Comparison of ENCODE assay signal across 15 cellular contexts in the genomic region with DNA sequence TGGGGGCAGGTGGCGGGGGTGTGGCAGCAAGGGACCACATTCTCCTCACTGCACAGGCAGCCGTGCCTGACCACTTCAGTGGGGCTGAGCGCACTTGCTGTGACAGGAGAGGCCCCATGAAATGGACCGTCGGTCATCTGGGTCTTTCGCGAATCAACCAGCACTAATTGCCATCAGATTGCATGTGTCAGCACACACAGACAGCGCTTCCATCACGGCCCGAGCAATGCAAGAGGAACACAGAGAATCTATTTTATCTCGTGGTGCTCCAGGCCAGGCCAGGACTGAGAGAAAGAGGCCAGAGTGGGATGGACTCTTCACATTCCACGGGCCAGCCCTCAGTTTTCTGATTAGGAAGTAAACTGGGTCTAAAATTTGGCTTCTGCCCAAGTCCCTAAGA.
A peak's percentile ranks its signal among the peaks of the same experiment; 100 is the strongest.
DNase-seq lines count a peak whose midpoint lies in the region; ATAC-seq and TF ChIP-seq lines count a peak whose summit lies in the region.
"Had no signal": no experiment of that assay in that cellular context is flagged by ENCODE, and none has a peak within 500 bp of the region (broad histone marks: within the 10 kb centered on the region; RNA-seq: fewer than 3 reads in every experiment).

No MANE protein-coding gene starts in this region.

- no peaks in the 10 kb centered on the region for H3K27me3 ChIP-seq in SK-N-SH (ENCODE audit: insufficient read depth)
- no peaks in the 10 kb centered on the region for H3K27me3 ChIP-seq in suprapubic skin
- H3K27me3 ChIP-seq: MG63 had no signal

- H3K27ac ChIP-seq in SK-N-SH (ENCODE audit: low read depth in 2 of 2, low read length in 1 of 2) = peak overlapping the region in 1 of 2 experiments; percentile 84; a peak in 2 of 4 replicates
- no peak overlapping the region for H3K27ac ChIP-seq in suprapubic skin

- no peak overlapping the region for H3K4me2 ChIP-seq in SK-N-SH

- POLR2A ChIA-PET in SK-N-SH (lab: Yijun Ruan, JAX) = no interaction called here

- H4K20me1 ChIP-seq in SK-N-SH (ENCODE audit: insufficient read depth) = peaks cover 8% of the 10 kb centered on the region; the same call in 1 of the 2 replicates

- H3K36me3 ChIP-seq in SK-N-SH (replicated peaks in 1 of 2; ENCODE audit: control insufficient read depth in 1 of 2, insufficient read depth in 2 of 2, low read length in 1 of 2) (no peaks in the 10 kb centered on the region), suprapubic skin (no peaks in the 10 kb centered on the region)
- H3K36me3 ChIP-seq: MG63 had no signal

- CTCF ChIA-PET in SK-N-SH (lab: Yijun Ruan, JAX) = interaction anchor here (1.6 to 1.7 kb wide), 2 partner anchors 12 to 28 kb away, joined by 5 to 10 read pairs; no protein-coding TSS in a partner anchor

- no peak for TF ChIP-seq POLR2A in suprapubic skin (IDR thresholded peaks at IDR 0.05)

- H3K27ac Mint-ChIP-seq in brain (peak overlapping the region in 4 of 5 experiments; percentile 84 to 94 (median 90)), nephron progenitor cell (no peak overlapping the region)
- no peak overlapping the region for H3K27ac Mint-ChIP-seq in effector memory CD8-positive, alpha-beta T cell
- H3K27ac Mint-ChIP-seq: HFFc6 had no signal

- 66% methylated on average over 12 of the region's 12 CpGs for WGBS in SK-N-SH (ENCODE audit: low lambda C conversion rate)
- 95% methylated on average over 12 of the region's 12 CpGs for WGBS in suprapubic skin

- no peaks in the 10 kb centered on the region for H3K9me2 ChIP-seq in SK-N-SH

- ATAC-seq in SK-N-SH treated with all-trans-retinoic acid at 6 μM for 48 hours = no peak
- ATAC-seq in effector memory CD8-positive, alpha-beta T cell (replicated peaks) = no peak
- no peak for ATAC-seq in GM19397 (IDR thresholded peaks at IDR 0.05; ENCODE audit: unreplicated experiment)
- ATAC-seq: Panc1 had no signal

- TF ChIP-seq RAD21 in SK-N-SH (IDR thresholded peaks at IDR 0.05; ENCODE audit: low read length) = peak; percentile 21; the same call in 1 of the 2 replicates

- TF ChIP-seq EP300 in SK-N-SH (IDR thresholded peaks at IDR 0.05; ENCODE audit: borderline replicate concordance in 1 of 2, low read depth in 1 of 2, low read length in 1 of 2) (peak in 1 of 2 experiments; percentile 40; a peak in 1 of 4 replicates), suprapubic skin (IDR thresholded peaks at IDR 0.05) (no peak)

- no peak overlapping the region for H3K4me3 Mint-ChIP-seq in brain
- no peak overlapping the region for H3K4me3 Mint-ChIP-seq in nephron progenitor cell
- H3K4me3 Mint-ChIP-seq in effector memory CD8-positive, alpha-beta T cell = no peak overlapping the region
- H3K4me3 Mint-ChIP-seq: CD4-positive, CD25-positive, alpha-beta regulatory T cell; HFFc6 had no signal

- TF ChIP-seq CTCF in SK-N-SH (IDR thresholded peaks at IDR 0.05) (no peak), brain (conservative IDR thresholded peaks at IDR 0.05) (no peak), nephron progenitor cell (IDR thresholded peaks at IDR 0.05) (no peak), suprapubic skin (IDR thresholded peaks at IDR 0.05) (no peak)

- no peak overlapping the region for H3K4me3 ChIP-seq in SK-N-SH (ENCODE audit: low read depth in 2 of 2, low read length in 1 of 2)
- H3K4me3 ChIP-seq in suprapubic skin = no peak overlapping the region
- H3K4me3 ChIP-seq: MG63 had no signal

- peaks cover 0 to 93% of the 10 kb centered on the region in 2 experiments; a peak in 2 of 4 replicates for H3K4me1 ChIP-seq in SK-N-SH (ENCODE audit: control insufficient read depth in 1 of 2, insufficient read depth in 2 of 2, low read depth in 1 of 2, low read length in 1 of 2)
- H3K4me1 ChIP-seq in suprapubic skin = peaks cover 11% of the 10 kb centered on the region

- peaks cover 0 to 7% (median 4%) of the 10 kb centered on the region in 5 experiments for H3K9me3 Mint-ChIP-seq in brain
- H3K9me3 Mint-ChIP-seq in nephron progenitor cell = peaks cover 10% of the 10 kb centered on the region
- peaks cover 0 to 2% of the 10 kb centered on the region in 2 donors for H3K9me3 Mint-ChIP-seq in effector memory CD8-positive, alpha-beta T cell

- H3K36me3 Mint-ChIP-seq in brain = peaks cover 9% of the 10 kb centered on the region
- peaks cover 23% of the 10 kb centered on the region for H3K36me3 Mint-ChIP-seq in nephron progenitor cell (ENCODE audit: low read depth)
- no peaks in the 10 kb centered on the region for H3K36me3 Mint-ChIP-seq in effector memory CD8-positive, alpha-beta T cell (ENCODE audit: insufficient read depth)

- H2AFZ ChIP-seq in SK-N-SH (ENCODE audit: low read depth) = no peak overlapping the region

- no peaks in the 10 kb centered on the region for H3K9me3 ChIP-seq in SK-N-SH
- H3K9me3 ChIP-seq in suprapubic skin = no peaks in the 10 kb centered on the region
- H3K9me3 ChIP-seq: MG63 had no signal

- H3F3A ChIP-seq in SK-N-SH (replicated peaks; ENCODE audit: insufficient read depth) = peaks cover 6% of the 10 kb centered on the region

- no peaks in the 10 kb centered on the region for H3K27me3 Mint-ChIP-seq in brain
- H3K27me3 Mint-ChIP-seq in nephron progenitor cell (ENCODE audit: low read depth, poor library complexity) = no peaks in the 10 kb centered on the region
- no peaks in the 10 kb centered on the region for H3K27me3 Mint-ChIP-seq in effector memory CD8-positive, alpha-beta T cell
- H3K27me3 Mint-ChIP-seq: CD4-positive, CD25-positive, alpha-beta regulatory T cell had no signal

- DNase-seq in SK-N-SH = peak; percentile 85
- peak; percentile 32 for DNase-seq in nephron progenitor cell
- peak; percentile 44 to 58 for DNase-seq in suprapubic skin (ENCODE audit: low spot score in 2 of 2)
- no peak for DNase-seq in effector memory CD8-positive, alpha-beta T cell
- DNase-seq in T-helper 9 cell = no peak
- DNase-seq: CD4-positive, CD25-positive, alpha-beta regulatory T cell; GF-D8; HFFc6; MG63; NCI-H1092 treated with DMSO at 0.1 percent for 48 hours; NCI-H69 had no signal

- peaks cover 24% of the 10 kb centered on the region; the same call in 1 of the 2 replicates for H3K79me2 ChIP-seq in SK-N-SH (ENCODE audit: insufficient read depth)

- H3K9ac ChIP-seq in SK-N-SH = no peak overlapping the region

- H3K4me1 Mint-ChIP-seq in brain (peaks cover 71% of the 10 kb centered on the region), nephron progenitor cell (peaks cover 44% of the 10 kb centered on the region)
- peaks cover 17 to 27% of the 10 kb centered on the region in 2 donors for H3K4me1 Mint-ChIP-seq in effector memory CD8-positive, alpha-beta T cell (ENCODE audit: low read depth in 2 of 2)

TF ChIP-seq in SK-N-SH, 30 proteins besides CTCF, POLR2A, EP300 and RAD21 (continues in another document):
- TF ChIP-seq MXI1 (IDR thresholded peaks at IDR 0.05; ENCODE audit: low read depth, low read length) = peak; percentile 69
- TF ChIP-seq, protein P1, sequence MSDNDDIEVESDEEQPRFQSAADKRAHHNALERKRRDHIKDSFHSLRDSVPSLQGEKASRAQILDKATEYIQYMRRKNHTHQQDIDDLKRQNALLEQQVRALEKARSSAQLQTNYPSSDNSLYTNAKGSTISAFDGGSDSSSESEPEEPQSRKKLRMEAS (IDR thresholded peaks at IDR 0.05; ENCODE audit: low read depth) = no peak
- TF ChIP-seq RCOR1 (IDR thresholded peaks at IDR 0.05; ENCODE audit: low read length) = peak; percentile 40
- TF ChIP-seq YY1 (IDR thresholded peaks at IDR 0.05; ENCODE audit: low read depth) = no peak
- no peak for TF ChIP-seq USF2 (IDR thresholded peaks at IDR 0.05; ENCODE audit: borderline replicate concordance, low read depth, low read length)
- TF ChIP-seq CHD2 (IDR thresholded peaks at IDR 0.05; ENCODE audit: low read length, partially characterized antibody) = peak; percentile 40
- TF ChIP-seq SIN3A (IDR thresholded peaks at IDR 0.05; ENCODE audit: borderline replicate concordance, low read depth, low read length) = no peak
- peak; percentile 65; the same call in 1 of the 2 replicates for TF ChIP-seq FOXJ3 (CRISPR knock-in tag; IDR thresholded peaks at IDR 0.05)
- TF ChIP-seq TCF12 (IDR thresholded peaks at IDR 0.05) = no peak
- TF ChIP-seq RFX5 (IDR thresholded peaks at IDR 0.05; ENCODE audit: low read length) = no peak
- no peak for TF ChIP-seq ELF1 (IDR thresholded peaks at IDR 0.05)

TF ChIP-seq in SK-N-SH treated with all-trans-retinoic acid at 6 μM for 48 hours, 23 proteins besides CTCF, POLR2A, EP300 and RAD21:
- TF ChIP-seq SNAI2 (CRISPR knock-in tag; IDR thresholded peaks at IDR 0.05) (no peak), ESRRG (CRISPR knock-in tag; IDR thresholded peaks at IDR 0.05) (no peak)
TF ChIP-seq in SK-N-SH treated with all-trans-retinoic acid at 6 μM for 48 hours: peak in this region for 0.

Comparison
In these comparisons a context has a peak if more than half of its experiments do, and no peak if none do; other contexts are left out.
1. DNase-seq: peak in SK-N-SH (single experiment), nephron progenitor cell (single experiment) and suprapubic skin (2 of 2); none in effector memory CD8-positive, alpha-beta T cell (0 of 3) and T-helper 9 cell (single experiment).
2. H3K27ac Mint-ChIP-seq: peak in brain (4 of 5); none in nephron progenitor cell (single experiment) and effector memory CD8-positive, alpha-beta T cell (0 of 2).